6 cellular contexts compared by ENCODE assay signal in the genomic region with DNA sequence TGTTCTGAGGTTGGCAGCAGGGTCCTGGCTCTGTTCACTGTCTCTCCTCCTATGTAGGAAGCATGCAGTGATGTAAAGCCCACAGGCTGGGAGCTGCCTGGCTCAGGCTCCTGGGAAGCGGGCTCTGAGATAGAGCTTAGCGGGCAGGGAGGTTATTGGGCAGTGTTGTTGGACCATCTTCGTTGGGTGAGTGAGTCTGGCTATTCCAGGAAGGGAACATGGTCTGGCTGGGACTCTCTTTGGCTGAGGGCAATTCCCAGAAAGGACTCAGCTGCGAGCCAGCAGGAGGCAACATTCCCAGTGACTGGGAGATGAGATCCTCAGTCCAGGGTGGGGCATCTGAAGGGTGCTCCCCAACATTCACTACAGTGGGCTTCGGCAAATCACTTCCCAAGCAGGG.
"Had no signal": no experiment of that assay in that cellular context is flagged by ENCODE, and none has a peak within 500 bp of the region (broad histone marks: within the 10 kb centered on the region; RNA-seq: fewer than 3 reads in every experiment).

No MANE protein-coding gene starts in this region.

- FAIRE-seq: HepG2, HTR-8/SVneo, K562 had no signal

- ATAC-seq: HepG2, K562 had no signal

- DNase-seq: IMR-90, KBM-7, KG1 had no signal

- H3K4me3 ChIP-seq: K562 had no signal
